In genomic region chr17:76074390-76075363, GRCh38 we compare ENCODE assay signal across 1 cellular context.
TF ChIP-seq lines count a peak whose summit lies in the region.

Gene GALR2, plus strand, starts transcription at chr17:76074781. Its CDS starts 103 bp downstream, at chr17:76074884.

TF ChIP-seq in HepG2, 621 proteins besides CTCF, POLR2A, EP300 and RAD21 (continued from another document and continues in another):
- TF ChIP-seq TFDP2 (CRISPR knock-in tag; IDR thresholded peaks at IDR 0.05) (peak; percentile 32; the same call in 1 of the 2 replicates), HBP1 (CRISPR knock-in tag; IDR thresholded peaks at IDR 0.05; ENCODE audit: low read depth) (no peak), ZNF331 (CRISPR knock-in tag; IDR thresholded peaks at IDR 0.05) (no peak), ZFP36L1 (CRISPR knock-in tag; IDR thresholded peaks at IDR 0.05) (no peak), TRAFD1 (CRISPR knock-in tag; IDR thresholded peaks at IDR 0.05; ENCODE audit: borderline replicate concordance) (no peak), CREB3 (CRISPR knock-in tag; IDR thresholded peaks at IDR 0.05) (no peak), ZNF562 (CRISPR knock-in tag; IDR thresholded peaks at IDR 0.05; ENCODE audit: borderline replicate concordance) (no peak), AFF4 (CRISPR knock-in tag; IDR thresholded peaks at IDR 0.05) (no peak), ZNF543 (CRISPR knock-in tag; IDR thresholded peaks at IDR 0.05) (peak; percentile 8; the same call in 1 of the 2 replicates), GMEB2 (CRISPR knock-in tag; IDR thresholded peaks at IDR 0.05; ENCODE audit: low read depth) (no peak), ZNF782 (CRISPR knock-in tag; IDR thresholded peaks at IDR 0.05; ENCODE audit: borderline replicate concordance) (no peak), ZNF687 (CRISPR knock-in tag; IDR thresholded peaks at IDR 0.05) (peak; percentile 63), MBD4 (IDR thresholded peaks at IDR 0.05; ENCODE audit: borderline replicate concordance, low read length) (no peak), NFKB2 (CRISPR knock-in tag; IDR thresholded peaks at IDR 0.05; ENCODE audit: borderline replicate concordance) (no peak; the same call in 1 of the 2 replicates), ZNF614 (CRISPR knock-in tag; IDR thresholded peaks at IDR 0.05; ENCODE audit: borderline replicate concordance) (no peak), ZNF274 (CRISPR knock-in tag; IDR thresholded peaks at IDR 0.05) (0 out of 2 replicates have a peak, but pooled peaks have one; percentile 60), DBP (CRISPR knock-in tag; IDR thresholded peaks at IDR 0.05; ENCODE audit: not compliant biosample characterization) (no peak), ZZZ3 (CRISPR knock-in tag; IDR thresholded peaks at IDR 0.05; ENCODE audit: borderline replicate concordance) (no peak), HOXA3 (CRISPR knock-in tag; IDR thresholded peaks at IDR 0.05) (no peak; the same call in 1 of the 2 replicates), ZNF567 (CRISPR knock-in tag; IDR thresholded peaks at IDR 0.05; ENCODE audit: borderline replicate concordance) (no peak), ZNF773 (CRISPR knock-in tag; IDR thresholded peaks at IDR 0.05; ENCODE audit: borderline replicate concordance) (no peak), KDM2A (CRISPR knock-in tag; IDR thresholded peaks at IDR 0.05; ENCODE audit: borderline replicate concordance, low read depth) (peak; percentile 16; the same call in 1 of the 2 replicates), PHF21A (CRISPR knock-in tag; IDR thresholded peaks at IDR 0.05) (no peak), CSRNP2 (CRISPR knock-in tag; conservative IDR thresholded peaks at IDR 0.05; ENCODE audit: low read depth) (no peak), ARID2 (CRISPR knock-in tag; IDR thresholded peaks at IDR 0.05; ENCODE audit: borderline replicate concordance) (no peak), MTF1 (CRISPR knock-in tag; IDR thresholded peaks at IDR 0.05) (no peak), ZNF691 (CRISPR knock-in tag; IDR thresholded peaks at IDR 0.05; ENCODE audit: borderline replicate concordance, low read depth) (no peak), ZNF44 (CRISPR knock-in tag; IDR thresholded peaks at IDR 0.05) (no peak), PATZ1 (CRISPR knock-in tag; IDR thresholded peaks at IDR 0.05) (peak; percentile 18; the same call in 1 of the 2 replicates), RCOR2 (CRISPR knock-in tag; IDR thresholded peaks at IDR 0.05) (no peak), HNRNPLL (IDR thresholded peaks at IDR 0.05; ENCODE audit: low read depth, low read length, poor library complexity, severe bottlenecking) (peak; percentile 16), ZNF282 (IDR thresholded peaks at IDR 0.05; ENCODE audit: partially characterized antibody) (no peak), ZNF816 (CRISPR knock-in tag; IDR thresholded peaks at IDR 0.05; ENCODE audit: borderline replicate concordance) (no peak), SP140L (CRISPR knock-in tag; IDR thresholded peaks at IDR 0.05; ENCODE audit: borderline replicate concordance) (no peak), SIX1 (CRISPR knock-in tag; IDR thresholded peaks at IDR 0.05; ENCODE audit: borderline replicate concordance) (no peak), ETV6 (CRISPR knock-in tag; conservative IDR thresholded peaks at IDR 0.05) (no peak), CREM (IDR thresholded peaks at IDR 0.05) (no peak), CREM (CRISPR knock-in tag; IDR thresholded peaks at IDR 0.05) (no peak), NR1H2 (CRISPR knock-in tag; IDR thresholded peaks at IDR 0.05; ENCODE audit: borderline replicate concordance, low read depth) (0 out of 2 replicates have a peak, but pooled peaks have one; percentile 59), SALL1 (CRISPR knock-in tag; IDR thresholded peaks at IDR 0.05) (no peak)
